Comparison of ENCODE assay signal across 8 cellular contexts in genomic region chr12:13211859-13212664, GRCh38. TPM values are rescaled to one million over a fixed set of nuclear protein-coding genes. Genes with fewer than 3 reads are reported as not detected.
DNase-seq lines count a peak whose midpoint lies in the region; ATAC-seq, FAIRE-seq and TF ChIP-seq lines count a peak whose summit lies in the region.

No MANE protein-coding gene starts in this region.

- peaks cover 4% of the 10 kb centered on the region for H3K4me1 Mint-ChIP-seq in memory B cell

- no peak overlapping the region for H3K27ac Mint-ChIP-seq in memory B cell

- no peaks in the 10 kb centered on the region for H3K9me3 Mint-ChIP-seq in memory B cell

- no peak overlapping the region for H3K4me3 Mint-ChIP-seq in memory B cell

- peak; percentile 23 for FAIRE-seq in H54 (lab: Jason Lieb, UNC)

- ATAC-seq in memory B cell (ENCODE audit: low read depth) (peak; percentile 82), HG02610 (IDR thresholded peaks at IDR 0.05; ENCODE audit: unreplicated experiment) (no peak)

- DNase-seq in AML-193 (lab: John Stamatoyannopoulos, UW) (peak; percentile 76 to 80), H54 (ENCODE audit: insufficient read length, low spot score) (no peak), NCI-H460 (ENCODE audit: extremely low read depth, low read depth) (peak; percentile 69), dedifferentiated amniotic fluid mesenchymal stem cell (ENCODE audit: extremely low spot score) (peak; percentile 67), memory B cell (ENCODE audit: low spot score in 2 of 2) (peak; percentile 68 to 76)
- peak; percentile 81 for DNase-seq in activated CD4-positive, alpha-beta T cell treated with anti-CD3 and anti-CD28 coated beads for 48 hours
- peak; percentile 22 to 54 for DNase-seq in stimulated activated CD8-positive, alpha-beta memory T cell treated with anti-CD3 and anti-CD28 coated beads, Interleukin-2, amount 100 ng/mL, for 48 hours (ENCODE audit: low read depth in 2 of 2)

- no peak for TF ChIP-seq POLR2A in H54 (IDR thresholded peaks at IDR 0.05; ENCODE audit: low read depth, low read length)

- H3K36me3 Mint-ChIP-seq in memory B cell: no peaks in the 10 kb centered on the region

- H3K27me3 Mint-ChIP-seq in memory B cell: peaks cover 7% of the 10 kb centered on the region

RNA-seq across cellular contexts. Expression of gene EMP1, which starts 15.5 kb away (rescaled TPM):
- 9.6 and 11.1 TPM in 2 replicates for total RNA-seq in NCI-H460 (2014; rRNA removed; shearing (Covaris generic))
- polyA plus RNA-seq in NCI-H460 (2014; cell fraction: nucleus; rRNA removed): 3.8 and 6.3 TPM in 2 replicates
